ENCODE assay signal across 2 cellular contexts in the genomic region with DNA sequence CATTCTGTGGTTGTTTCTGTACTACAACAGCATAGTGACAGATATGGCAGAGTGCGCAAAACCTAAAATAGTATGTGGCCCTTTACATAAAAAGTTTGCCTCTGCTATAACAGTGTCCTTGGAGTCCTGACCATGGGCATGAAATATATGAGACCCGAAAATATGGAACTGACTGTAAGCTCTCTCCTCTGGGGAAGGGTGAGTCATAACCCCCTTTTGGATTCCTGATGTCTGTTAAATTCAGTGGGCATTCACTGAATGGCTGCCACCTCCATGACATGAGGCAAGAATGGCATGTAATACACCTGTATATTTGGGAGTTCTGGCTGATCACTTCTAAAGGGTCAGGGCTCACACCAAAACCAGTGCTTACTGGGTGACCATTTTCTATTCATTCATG.
TF ChIP-seq lines count a peak whose summit lies in the region.

No MANE protein-coding gene starts in this region.

TF ChIP-seq in A549, 52 proteins besides CTCF, POLR2A, EP300 and RAD21:
- TF ChIP-seq FOSL2 (IDR thresholded peaks at IDR 0.05), result no peak
- peak; percentile 37; the same call in 1 of the 2 replicates for TF ChIP-seq FOSL2 (CRISPR knock-in tag; IDR thresholded peaks at IDR 0.05)
- TF ChIP-seq RNF2 (IDR thresholded peaks at IDR 0.05; ENCODE audit: borderline replicate concordance, low read depth), result no peak

TF ChIP-seq in GM23338, 12 proteins besides CTCF, POLR2A, EP300 and RAD21:
- TF ChIP-seq EZH2phosphoT487 (IDR thresholded peaks at IDR 0.05; ENCODE audit: unreplicated experiment), result no peak
- no peak for TF ChIP-seq JUNB (IDR thresholded peaks at IDR 0.05; ENCODE audit: unreplicated experiment)
- TF ChIP-seq NANOG (IDR thresholded peaks at IDR 0.05; ENCODE audit: borderline replicate concordance), result no peak
- no peak for TF ChIP-seq ZNF331 (CRISPR knock-in tag; IDR thresholded peaks at IDR 0.05; ENCODE audit: low read depth)
- no peak for TF ChIP-seq CREB1 (CRISPR knock-in tag; IDR thresholded peaks at IDR 0.05; ENCODE audit: low read depth)
